ENCODE assay signal across 8 cellular contexts in the genomic region with DNA sequence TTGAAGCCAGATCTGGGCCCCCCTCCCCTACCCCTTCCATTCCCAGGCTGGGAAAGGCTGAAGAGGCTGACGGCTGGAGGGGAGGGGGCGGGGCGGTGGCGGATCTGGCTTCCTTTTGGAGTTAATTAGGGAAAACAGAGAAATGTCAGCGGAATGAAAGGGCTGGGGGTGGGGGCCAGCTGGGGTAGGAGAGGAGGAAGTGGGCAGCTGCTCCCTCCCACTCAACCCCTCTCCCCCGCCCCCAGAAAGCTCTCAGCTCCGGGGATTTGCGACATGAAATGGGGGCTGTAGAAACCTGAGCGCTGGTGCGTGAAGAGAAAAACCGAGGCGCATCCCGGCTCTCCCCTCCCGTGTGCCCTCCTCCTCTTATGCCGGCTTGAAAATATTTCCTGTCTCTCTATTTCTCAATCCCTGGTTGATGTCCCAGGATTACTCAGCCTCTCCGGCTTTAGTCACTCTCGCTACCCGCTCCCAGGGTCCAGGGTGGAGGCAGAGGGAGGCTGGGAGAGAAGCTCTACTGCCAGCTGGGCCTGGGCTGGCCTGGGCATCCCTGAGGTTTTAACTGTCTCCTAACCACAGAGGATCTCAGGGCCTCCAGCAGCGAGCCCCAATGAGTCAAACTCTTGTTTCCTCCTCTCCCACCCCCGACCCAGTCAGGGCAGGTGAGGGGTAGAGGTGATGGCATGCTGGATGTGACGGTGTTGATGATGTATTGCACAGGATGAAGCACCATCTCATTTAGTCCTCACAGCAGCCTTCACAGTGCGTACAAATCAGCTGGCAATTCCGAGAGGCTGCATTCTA. TPM values are rescaled to one million over a fixed set of nuclear protein-coding genes. Genes with fewer than 3 reads are reported as not detected.
A peak's percentile ranks its signal among the peaks of the same experiment; 100 is the strongest.
DNase-seq lines count a peak whose midpoint lies in the region; ATAC-seq and TF ChIP-seq lines count a peak whose summit lies in the region.

No MANE protein-coding gene starts in this region.

- 41 to 50% methylated on average over 23 of the region's 23 CpGs for WGBS in esophagus, 2 donors

- peak; percentile 91 for DNase-seq in AG04449 (ENCODE audit: low read depth, low spot score)
- DNase-seq in GOT3 (lab: John Stamatoyannopoulos, UW), result peak; percentile 78
- peak; percentile 98 for DNase-seq in RPMI7951 (ENCODE audit: low read depth)
- no peak for DNase-seq in activated gamma-delta T cell treated with Interleukin-2 at 50 U/mL for 16 hours
- no peak for DNase-seq in effector memory CD8-positive, alpha-beta T cell
- DNase-seq in activated CD4-positive, alpha-beta T cell treated with anti-CD3 and anti-CD28 coated beads, Interleukin-2, amount 50 U/mL, for 1 hour, result no peak

- H3K4me1 ChIP-seq in esophagus (ENCODE audit: control insufficient read depth in 2 of 2, insufficient read depth in 2 of 2, low read length in 1 of 2), result peaks cover 4 to 11% of the 10 kb centered on the region in 2 donors

- H3K36me3 ChIP-seq in esophagus (ENCODE audit: control insufficient read depth in 2 of 2, insufficient read depth in 2 of 2, low read length in 1 of 2) (peaks cover 2 to 29% of the 10 kb centered on the region in 2 donors), neural cell (ENCODE audit: insufficient read depth, low read length) (peaks cover 5% of the 10 kb centered on the region)

- H3K27ac ChIP-seq in esophagus (ENCODE audit: low read depth in 2 of 2, low read length in 1 of 2) (peak overlapping the region; percentile 75 to 81), neural cell (ENCODE audit: low read length) (peak overlapping the region; percentile 78)

- no peak overlapping the region for H2AFZ ChIP-seq in neural cell (ENCODE audit: low read depth, low read length)

- peak overlapping the region; percentile 61 for H3K9ac ChIP-seq in neural cell (ENCODE audit: low read length)

- H3K27me3 Mint-ChIP-seq in effector memory CD8-positive, alpha-beta T cell, result peaks cover 0 to 10% of the 10 kb centered on the region in 2 donors

- TF ChIP-seq EP300 in neural cell (conservative IDR thresholded peaks at IDR 0.05; ENCODE audit: poor library complexity, severe bottlenecking), result no peak

- POLR2A ChIA-PET in AG04449 (lab: Yijun Ruan, JAX), result interaction anchor here (0.7 to 3.1 kb wide), 11 partner anchors 9 to 48 kb away, joined by 3 to 33 read pairs (median 6); a partner anchor contains a TSS

- no peak overlapping the region for H3K4me3 Mint-ChIP-seq in effector memory CD8-positive, alpha-beta T cell

- no peaks in the 10 kb centered on the region for H4K20me1 ChIP-seq in neural cell (ENCODE audit: insufficient read depth)

- H3K4me1 Mint-ChIP-seq in effector memory CD8-positive, alpha-beta T cell (ENCODE audit: low read depth in 2 of 2), result peaks cover 15 to 17% of the 10 kb centered on the region in 2 donors

- H3K9me2 ChIP-seq in neural cell (ENCODE audit: insufficient read depth, low read length), result no peaks in the 10 kb centered on the region

- H3K4me2 ChIP-seq in neural cell (ENCODE audit: low read length), result peak overlapping the region; percentile 49

- no peak for ATAC-seq in effector memory CD8-positive, alpha-beta T cell (replicated peaks)

- no peaks in the 10 kb centered on the region for H3K9me3 Mint-ChIP-seq in effector memory CD8-positive, alpha-beta T cell

- H3K27ac Mint-ChIP-seq in effector memory CD8-positive, alpha-beta T cell, result peak overlapping the region in 1 of 2 donors; percentile 28

- H3K9me3 ChIP-seq in esophagus (ENCODE audit: control insufficient read depth in 2 of 2, insufficient read depth in 1 of 2, low read depth in 1 of 2, low read length in 1 of 2) (no peaks in the 10 kb centered on the region), neural cell (ENCODE audit: low read length) (no peaks in the 10 kb centered on the region)

- TF ChIP-seq RAD21 in neural cell (conservative IDR thresholded peaks at IDR 0.05), result no peak

- peaks cover 5% of the 10 kb centered on the region for H3F3A ChIP-seq in neural cell (ENCODE audit: insufficient read depth, low read length, poor library complexity, severe bottlenecking)

- no peak for TF ChIP-seq CTCF in AG04449 (IDR thresholded peaks at IDR 0.05; ENCODE audit: insufficient read depth, low read length, missing control alignments)
- TF ChIP-seq CTCF in neural cell (IDR thresholded peaks at IDR 0.05; ENCODE audit: poor library complexity, severe bottlenecking), result no peak

- CTCF ChIA-PET in AG04449 (lab: Yijun Ruan, JAX), result interaction anchor here (1.1 to 37.5 kb wide), 11 partner anchors 8 to 165 kb away, joined by 3 to 856 read pairs (median 11); a partner anchor contains a TSS

- no peaks in the 10 kb centered on the region for H3K27me3 ChIP-seq in esophagus (ENCODE audit: control insufficient read depth in 1 of 2, insufficient read depth in 2 of 2, low read length in 2 of 2)
- no peaks in the 10 kb centered on the region for H3K27me3 ChIP-seq in neural cell (ENCODE audit: insufficient read depth, low read depth, low read length)

- H3K36me3 Mint-ChIP-seq in effector memory CD8-positive, alpha-beta T cell (ENCODE audit: insufficient read depth), result peaks cover 24% of the 10 kb centered on the region

- H3K4me3 ChIP-seq in AG04449 (ENCODE audit: low read depth, low read length) (peak overlapping the region; percentile 48), esophagus (ENCODE audit: low read depth in 1 of 2, low read length in 2 of 2) (peak overlapping the region in 1 of 2 donors; percentile 8), neural cell (ENCODE audit: low read length) (peak overlapping the region; percentile 59)

- H3K79me2 ChIP-seq in neural cell (replicated peaks; ENCODE audit: insufficient read depth, low read length), result no peaks in the 10 kb centered on the region

TF ChIP-seq in neural cell, 6 proteins besides CTCF, POLR2A, EP300 and RAD21:
- TF ChIP-seq SMC3 (conservative IDR thresholded peaks at IDR 0.05; ENCODE audit: poor library complexity), result no peak
- no peak for TF ChIP-seq MXI1 (conservative IDR thresholded peaks at IDR 0.05; ENCODE audit: poor library complexity, severe bottlenecking)
- TF ChIP-seq EZH2 (IDR thresholded peaks at IDR 0.05; ENCODE audit: borderline replicate concordance, insufficient read depth, low read length, poor library complexity, severe bottlenecking), result no peak
- TF ChIP-seq, protein P1, sequence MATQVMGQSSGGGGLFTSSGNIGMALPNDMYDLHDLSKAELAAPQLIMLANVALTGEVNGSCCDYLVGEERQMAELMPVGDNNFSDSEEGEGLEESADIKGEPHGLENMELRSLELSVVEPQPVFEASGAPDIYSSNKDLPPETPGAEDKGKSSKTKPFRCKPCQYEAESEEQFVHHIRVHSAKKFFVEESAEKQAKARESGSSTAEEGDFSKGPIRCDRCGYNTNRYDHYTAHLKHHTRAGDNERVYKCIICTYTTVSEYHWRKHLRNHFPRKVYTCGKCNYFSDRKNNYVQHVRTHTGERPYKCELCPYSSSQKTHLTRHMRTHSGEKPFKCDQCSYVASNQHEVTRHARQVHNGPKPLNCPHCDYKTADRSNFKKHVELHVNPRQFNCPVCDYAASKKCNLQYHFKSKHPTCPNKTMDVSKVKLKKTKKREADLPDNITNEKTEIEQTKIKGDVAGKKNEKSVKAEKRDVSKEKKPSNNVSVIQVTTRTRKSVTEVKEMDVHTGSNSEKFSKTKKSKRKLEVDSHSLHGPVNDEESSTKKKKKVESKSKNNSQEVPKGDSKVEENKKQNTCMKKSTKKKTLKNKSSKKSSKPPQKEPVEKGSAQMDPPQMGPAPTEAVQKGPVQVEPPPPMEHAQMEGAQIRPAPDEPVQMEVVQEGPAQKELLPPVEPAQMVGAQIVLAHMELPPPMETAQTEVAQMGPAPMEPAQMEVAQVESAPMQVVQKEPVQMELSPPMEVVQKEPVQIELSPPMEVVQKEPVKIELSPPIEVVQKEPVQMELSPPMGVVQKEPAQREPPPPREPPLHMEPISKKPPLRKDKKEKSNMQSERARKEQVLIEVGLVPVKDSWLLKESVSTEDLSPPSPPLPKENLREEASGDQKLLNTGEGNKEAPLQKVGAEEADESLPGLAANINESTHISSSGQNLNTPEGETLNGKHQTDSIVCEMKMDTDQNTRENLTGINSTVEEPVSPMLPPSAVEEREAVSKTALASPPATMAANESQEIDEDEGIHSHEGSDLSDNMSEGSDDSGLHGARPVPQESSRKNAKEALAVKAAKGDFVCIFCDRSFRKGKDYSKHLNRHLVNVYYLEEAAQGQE (IDR thresholded peaks at IDR 0.05; ENCODE audit: borderline replicate concordance), result peak; percentile 15
- TF ChIP-seq TAF1 (IDR thresholded peaks at IDR 0.05; ENCODE audit: low read depth), result no peak

RNA-seq across cellular contexts. Expression of a gene that starts 20.1 kb away (rescaled TPM):
- total RNA-seq in RPMI7951 (2014; rRNA removed; shearing (Covaris generic)), result 1.1 and 1.2 TPM in 2 replicates
- polyA plus RNA-seq in esophagus, result under 1 TPM; 0.05 to 0.43 TPM
- 0.51 and 0.54 TPM in 2 replicates for polyA plus RNA-seq in neural cell
- polyA minus RNA-seq in neural cell, result 5.1 and 7.4 TPM in 2 replicates

RNA-seq across cellular contexts. Expression of a gene that starts 24.2 kb away (rescaled TPM):
- 0.78 and 1.1 TPM in 2 replicates for total RNA-seq in RPMI7951 (2014; rRNA removed; shearing (Covaris generic))
- polyA plus RNA-seq in esophagus (under 1 TPM; 0.05 to 0.45 TPM), neural cell (4.3 and 6.4 TPM in 2 replicates)
- polyA minus RNA-seq in neural cell, result 25.3 and 28.7 TPM in 2 replicates

RNA-seq across cellular contexts. Expression of a gene that starts 33.2 kb away (rescaled TPM):
- 75.6 and 81.8 TPM in 2 replicates for total RNA-seq in RPMI7951 (2014; rRNA removed; shearing (Covaris generic))
- polyA plus RNA-seq in esophagus, result 10 to 100 TPM; 25.8 to 32.1 TPM
- 2.1 and 2.8 TPM in 2 replicates for polyA plus RNA-seq in neural cell
- polyA minus RNA-seq in neural cell, result 11.0 and 11.6 TPM in 2 replicates

Comparison
In these comparisons a context has a peak if more than half of its experiments do, and no peak if none do; other contexts are left out.
1. DNase-seq: peak in AG04449 (single experiment), GOT3 (single experiment) and RPMI7951 (single experiment); none in activated gamma-delta T cell treated with Interleukin-2 at 50 U/mL for 16 hours (single experiment), effector memory CD8-positive, alpha-beta T cell (0 of 3) and activated CD4-positive, alpha-beta T cell treated with anti-CD3 and anti-CD28 coated beads, Interleukin-2, amount 50 U/mL, for 1 hour (single experiment).